In the genomic region with DNA sequence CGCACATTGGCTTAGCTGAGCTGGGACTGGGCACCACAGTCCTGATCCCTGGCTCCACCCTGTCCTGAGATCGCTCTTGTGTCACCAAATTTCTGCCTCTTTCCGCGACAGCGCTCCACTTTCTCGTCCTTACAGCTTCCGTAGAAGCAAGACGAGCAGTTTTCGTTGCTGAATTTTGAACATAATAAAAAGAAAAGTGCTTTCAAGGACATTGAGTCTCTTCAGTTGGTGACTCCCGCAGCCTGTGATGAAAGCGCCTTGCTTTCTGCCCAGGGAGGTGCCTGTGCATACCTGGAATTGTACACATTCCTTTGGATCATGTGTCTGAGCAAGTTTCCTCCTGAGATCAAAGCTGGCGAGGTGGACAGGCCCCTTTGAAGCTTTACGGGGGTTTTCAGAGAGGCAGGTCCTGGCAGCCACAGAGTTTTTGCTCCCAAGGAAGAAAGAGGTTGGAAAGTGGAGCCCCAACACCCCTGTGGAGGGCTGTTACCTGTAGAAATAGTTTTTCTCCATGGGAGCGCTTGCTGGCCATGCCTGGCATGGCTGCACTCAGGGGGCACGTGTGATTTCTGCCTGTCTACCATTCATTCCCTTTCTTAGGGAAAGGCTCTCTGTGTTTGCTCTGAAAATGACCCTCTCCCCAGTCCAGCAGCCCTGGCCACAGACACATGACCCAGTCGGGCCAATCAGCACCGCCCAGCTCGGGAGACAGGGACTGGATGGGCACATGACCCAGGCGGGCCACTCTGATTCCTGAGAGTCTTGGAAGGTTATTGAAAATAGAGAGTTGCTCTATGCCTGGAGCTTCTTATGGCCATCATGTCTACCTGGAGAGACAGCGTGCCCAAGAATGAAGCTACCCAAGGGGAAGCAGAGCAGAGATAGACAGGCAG, we compare ENCODE assay signal across 13 cellular contexts.
DNase-seq lines count a peak whose midpoint lies in the region; ATAC-seq and TF ChIP-seq lines count a peak whose summit lies in the region.
"Had no signal": no experiment of that assay in that cellular context is flagged by ENCODE, and none has a peak within 500 bp of the region (broad histone marks: within the 10 kb centered on the region; RNA-seq: fewer than 3 reads in every experiment).

No MANE protein-coding gene starts in this region.

- intact Hi-C loops in Right ventricle myocardium inferior (cut with DNase I) = no loop called here

- H3K27ac ChIP-seq in right atrium auricular region = peak overlapping the region in 1 of 2 donors; percentile 10
- H3K27ac ChIP-seq in mesodermal cell (ENCODE audit: low read depth, low read length, severe bottlenecking) = peak overlapping the region; percentile 10
- H3K27ac ChIP-seq: Peyer's patch, vagina had no signal

- ATAC-seq in Right ventricle myocardium inferior (no peak), GM21360 (IDR thresholded peaks at IDR 0.05; ENCODE audit: unreplicated experiment) (no peak)
- ATAC-seq: activated T-cell treated with anti-CD3 and anti-CD28 coated beads, Interleukin-2, amount 50 U/mL, for 4 hours; naive thymus-derived CD4-positive, alpha-beta T cell had no signal

- DNase-seq in right atrium auricular region (ENCODE audit: low spot score) (peak; percentile 57), Right ventricle myocardium inferior (ENCODE audit: missing footprints) (no peak), ecto neural progenitor cell (ENCODE audit: low spot score) (peak; percentile 55), NCI-H1436 (lab: John Stamatoyannopoulos, UW) (no peak), AG08396 (ENCODE audit: low spot score) (no peak), T-helper 1 cell (no peak)
- DNase-seq: activated T-cell treated with anti-CD3 and anti-CD28 coated beads, Interleukin-2, amount 50 U/mL, for 4 hours; naive thymus-derived CD4-positive, alpha-beta T cell; NCI-H2227 treated with DMSO at 0.1 percent for 48 hours; Peyer's patch had no signal

- H3K9me3 ChIP-seq in right atrium auricular region (no peaks in the 10 kb centered on the region), mesodermal cell (ENCODE audit: control insufficient read depth, low read length) (no peaks in the 10 kb centered on the region)
- H3K9me3 ChIP-seq: Peyer's patch, vagina had no signal

- H3K27me3 ChIP-seq in right atrium auricular region = no peaks in the 10 kb centered on the region
- H3K27me3 ChIP-seq: Peyer's patch, vagina had no signal

- H3K4me3 ChIP-seq in right atrium auricular region (no peak overlapping the region), mesodermal cell (ENCODE audit: extremely low read depth, insufficient read depth, low read length, poor library complexity, severe bottlenecking) (no peak overlapping the region)
- H3K4me3 ChIP-seq: Peyer's patch, vagina had no signal

- no peak for TF ChIP-seq CTCF in right atrium auricular region (IDR thresholded peaks at IDR 0.05)

- H3K4me1 ChIP-seq in right atrium auricular region (peaks cover 0 to 47% of the 10 kb centered on the region in 2 donors), mesodermal cell (ENCODE audit: control insufficient read depth, insufficient read depth, low read length, poor library complexity, severe bottlenecking) (peaks cover 15% of the 10 kb centered on the region)

- no peaks in the 10 kb centered on the region for H3K36me3 ChIP-seq in right atrium auricular region
- H3K36me3 ChIP-seq in mesodermal cell (ENCODE audit: control insufficient read depth, insufficient read depth, low read length) = no peaks in the 10 kb centered on the region
- H3K36me3 ChIP-seq: Peyer's patch, vagina had no signal

- 88% methylated on average over 13 to 17 of the region's 20 CpGs for WGBS in mesodermal cell (ENCODE audit: insufficient coverage in 2 of 2), 2 experiments

Comparison
In these comparisons a context has a peak if more than half of its experiments do, and no peak if none do; other contexts are left out.
1. DNase-seq: peak in right atrium auricular region (single experiment) and ecto neural progenitor cell (single experiment); none in Right ventricle myocardium inferior (single experiment), NCI-H1436 (single experiment), AG08396 (single experiment) and T-helper 1 cell (0 of 5).